26 cellular contexts compared by ENCODE assay signal in the genomic region with DNA sequence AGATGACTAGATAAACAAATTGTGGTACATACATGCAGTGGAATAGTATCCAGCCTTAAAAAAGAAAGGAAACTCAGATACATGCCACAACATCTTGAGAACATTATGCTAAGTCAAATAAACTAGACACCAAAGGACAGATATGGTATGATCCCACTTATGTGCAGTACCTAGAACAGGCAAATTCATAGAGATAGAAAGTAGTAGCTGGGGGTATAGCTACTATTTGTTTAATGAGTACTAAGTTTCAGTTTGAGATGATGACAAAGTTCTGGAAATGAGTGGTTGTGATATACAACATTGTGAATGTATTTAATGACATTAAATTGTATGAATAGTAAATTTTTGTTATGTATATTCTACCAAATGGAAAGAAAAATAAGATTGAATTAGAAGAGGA.
A peak's percentile ranks its signal among the peaks of the same experiment; 100 is the strongest.
DNase-seq lines count a peak whose midpoint lies in the region; ATAC-seq and TF ChIP-seq lines count a peak whose summit lies in the region.
"Had no signal": no experiment of that assay in that cellular context is flagged by ENCODE, and none has a peak within 500 bp of the region (broad histone marks: within the 10 kb centered on the region; RNA-seq: fewer than 3 reads in every experiment).

No MANE protein-coding gene starts in this region.

- peak overlapping the region; percentile 73 for H3K4me3 Mint-ChIP-seq in natural killer cell treated with Interleukin-12 subunit alpha and Interleukin-12 subunit beta and Interleukin-15 and Interleukin-18, amount 100 ng/mL, for 72 hours
- no peak overlapping the region for H3K4me3 Mint-ChIP-seq in natural killer cell
- peak overlapping the region; percentile 5 for H3K4me3 Mint-ChIP-seq in activated T-helper 17 cell treated with anti-CD3 and anti-CD28 coated beads, Interleukin-2, amount 50 U/mL, for 72 hours
- H3K4me3 Mint-ChIP-seq: nephron progenitor cell had no signal

- H3K27ac Mint-ChIP-seq in natural killer cell treated with Interleukin-12 subunit alpha and Interleukin-12 subunit beta and Interleukin-15 and Interleukin-18, amount 100 ng/mL, for 72 hours: peak overlapping the region; percentile 84 to 89
- H3K27ac Mint-ChIP-seq in natural killer cell: no peak overlapping the region
- peak overlapping the region; percentile 47 for H3K27ac Mint-ChIP-seq in activated T-helper 17 cell treated with anti-CD3 and anti-CD28 coated beads, Interleukin-2, amount 50 U/mL, for 72 hours
- H3K27ac Mint-ChIP-seq: nephron progenitor cell had no signal

- peak; percentile 86 to 94 for ATAC-seq in activated CD4-positive, CD25-positive, alpha-beta regulatory T cell treated with anti-CD3 and anti-CD28 coated beads, Interleukin-2, amount 50 U/mL, for 24 hours
- ATAC-seq in natural killer cell treated with Interleukin-12 subunit alpha and Interleukin-12 subunit beta and Interleukin-15 and Interleukin-18, amount 100 ng/mL, for 72 hours: peak; percentile 72 to 91
- no peak for ATAC-seq in natural killer cell
- peak; percentile 98 for ATAC-seq in activated T-helper 17 cell treated with anti-CD3 and anti-CD28 coated beads, Interleukin-2, amount 50 U/mL, for 72 hours (replicated peaks)
- no peak for ATAC-seq in sciatic nerve
- no peak for ATAC-seq in GM18907 (IDR thresholded peaks at IDR 0.05; ENCODE audit: unreplicated experiment)
- ATAC-seq: mucosa of descending colon, Panc1 had no signal

- no peak for DNase-seq in activated CD4-positive, CD25-positive, alpha-beta regulatory T cell (lab: John Stamatoyannopoulos, UW)
- no peak for DNase-seq in natural killer cell treated with Interleukin-12 subunit alpha and Interleukin-12 subunit beta and Interleukin-15 and Interleukin-18, amount 100 ng/mL, for 72 hours (ENCODE audit: low spot score)
- no peak for DNase-seq in natural killer cell
- no peak for DNase-seq in sciatic nerve (ENCODE audit: low spot score)
- no peak for DNase-seq in LoVo (ENCODE audit: low spot score)
- DNase-seq: 8988T; activated CD4-positive, alpha-beta T cell treated with anti-CD3 and anti-CD28 coated beads for 4 hours; activated gamma-delta T cell; amniotic stem cell; C1 segment of cervical spinal cord; DMS153; dorsolateral prefrontal cortex; foreskin fibroblast; H7; IMR-90; mammary epithelial cell; mucosa of descending colon; NCI-H146; nephron progenitor cell; Right ventricle myocardium superior; stimulated activated CD4-positive, alpha-beta T cell treated with anti-CD3 and anti-CD28 coated beads, Interleukin-4, amount 100 ng/mL, for 4 hours; upper lobe of left lung had no signal

- peaks cover 17% of the 10 kb centered on the region for H3K36me3 Mint-ChIP-seq in natural killer cell treated with Interleukin-12 subunit alpha and Interleukin-12 subunit beta and Interleukin-15 and Interleukin-18, amount 100 ng/mL, for 72 hours
- H3K36me3 Mint-ChIP-seq in natural killer cell: no peaks in the 10 kb centered on the region
- H3K36me3 Mint-ChIP-seq in activated T-helper 17 cell treated with anti-CD3 and anti-CD28 coated beads, Interleukin-2, amount 50 U/mL, for 72 hours (ENCODE audit: low read depth): no peaks in the 10 kb centered on the region

- H3K27me3 Mint-ChIP-seq in natural killer cell treated with Interleukin-12 subunit alpha and Interleukin-12 subunit beta and Interleukin-15 and Interleukin-18, amount 100 ng/mL, for 72 hours: peaks cover 25 to 27% of the 10 kb centered on the region in 2 donors
- H3K27me3 Mint-ChIP-seq in natural killer cell (ENCODE audit: low read depth in 2 of 2): peaks cover 13 to 47% of the 10 kb centered on the region in 2 donors
- H3K27me3 Mint-ChIP-seq in activated T-helper 17 cell treated with anti-CD3 and anti-CD28 coated beads, Interleukin-2, amount 50 U/mL, for 72 hours: peaks cover 3% of the 10 kb centered on the region

- H3K4me1 Mint-ChIP-seq in natural killer cell treated with Interleukin-12 subunit alpha and Interleukin-12 subunit beta and Interleukin-15 and Interleukin-18, amount 100 ng/mL, for 72 hours (ENCODE audit: low read depth in 2 of 2): peaks cover 3 to 9% of the 10 kb centered on the region in 2 donors
- H3K4me1 Mint-ChIP-seq in natural killer cell: no peaks in the 10 kb centered on the region
- peaks cover 8% of the 10 kb centered on the region for H3K4me1 Mint-ChIP-seq in activated T-helper 17 cell treated with anti-CD3 and anti-CD28 coated beads, Interleukin-2, amount 50 U/mL, for 72 hours

- peaks cover 3% of the 10 kb centered on the region for H3K9me3 Mint-ChIP-seq in natural killer cell treated with Interleukin-12 subunit alpha and Interleukin-12 subunit beta and Interleukin-15 and Interleukin-18, amount 100 ng/mL, for 72 hours
- no peaks in the 10 kb centered on the region for H3K9me3 Mint-ChIP-seq in natural killer cell
- H3K9me3 Mint-ChIP-seq in activated T-helper 17 cell treated with anti-CD3 and anti-CD28 coated beads, Interleukin-2, amount 50 U/mL, for 72 hours: no peaks in the 10 kb centered on the region

- intact Hi-C loops in natural killer cell (cut with micrococcal nuclease) (no loop called here), sciatic nerve (cut with DNase I) (no loop called here)

- TF ChIP-seq CTCF in natural killer cell (IDR thresholded peaks at IDR 0.05): no peak

Comparison
In these comparisons a context has a peak if more than half of its experiments do, and no peak if none do; other contexts are left out.
1. ATAC-seq: peak in activated CD4-positive, CD25-positive, alpha-beta regulatory T cell treated with anti-CD3 and anti-CD28 coated beads, Interleukin-2, amount 50 U/mL, for 24 hours (2 of 2), natural killer cell treated with Interleukin-12 subunit alpha and Interleukin-12 subunit beta and Interleukin-15 and Interleukin-18, amount 100 ng/mL, for 72 hours (2 of 2) and activated T-helper 17 cell treated with anti-CD3 and anti-CD28 coated beads, Interleukin-2, amount 50 U/mL, for 72 hours (single experiment); none in natural killer cell (0 of 3), sciatic nerve (single experiment) and GM18907 (single experiment).
2. H3K27ac Mint-ChIP-seq: peak in natural killer cell treated with Interleukin-12 subunit alpha and Interleukin-12 subunit beta and Interleukin-15 and Interleukin-18, amount 100 ng/mL, for 72 hours (2 of 2) and activated T-helper 17 cell treated with anti-CD3 and anti-CD28 coated beads, Interleukin-2, amount 50 U/mL, for 72 hours (single experiment); none in natural killer cell (0 of 2).